ENCODE assay signal across 11 cellular contexts in genomic region chr3:142210144-142210543, GRCh38. TPM values are rescaled to one million over a fixed set of nuclear protein-coding genes. Genes with fewer than 3 reads are reported as not detected.
A peak's percentile ranks its signal among the peaks of the same experiment; 100 is the strongest.
DNase-seq lines count a peak whose midpoint lies in the region; ATAC-seq and TF ChIP-seq lines count a peak whose summit lies in the region.
"Had no signal": no experiment of that assay in that cellular context is flagged by ENCODE, and none has a peak within 500 bp of the region (broad histone marks: within the 10 kb centered on the region; RNA-seq: fewer than 3 reads in every experiment).

No MANE protein-coding gene starts in this region.

- no peaks in the 10 kb centered on the region for H3K27me3 Mint-ChIP-seq in mesothelial cell of epicardium (ENCODE audit: low read depth)
- H3K27me3 Mint-ChIP-seq: naive thymus-derived CD8-positive, alpha-beta T cell; T-cell had no signal

- peak overlapping the region; percentile 9; the same call in 1 of the 2 replicates for H3K27ac ChIP-seq in SK-N-MC
- H3K27ac ChIP-seq in ectodermal cell (ENCODE audit: insufficient read depth, low read depth, low read length, poor library complexity, severe bottlenecking), result peak overlapping the region; percentile 9
- H3K27ac ChIP-seq in thoracic aorta, result peak overlapping the region; percentile 62 to 72

- H3K4me3 ChIP-seq in SK-N-MC, result no peak overlapping the region
- H3K4me3 ChIP-seq in ectodermal cell (ENCODE audit: insufficient read depth, low read depth, low read length), result no peak overlapping the region
- H3K4me3 ChIP-seq in thoracic aorta, result peak overlapping the region; percentile 50

- H3K4me1 Mint-ChIP-seq in mesothelial cell of epicardium, result peaks cover 11% of the 10 kb centered on the region
- H3K4me1 Mint-ChIP-seq: T-cell had no signal

- WGBS in ectodermal cell, 2 experiments, result 39 to 48% methylated on average over 3 of the region's 3 CpGs

- ATAC-seq in thoracic aorta (ENCODE audit: insufficient number of reproducible peaks, low FRiP score, low read depth), result no peak
- ATAC-seq in GM21529 (IDR thresholded peaks at IDR 0.05; ENCODE audit: unreplicated experiment), result no peak
- ATAC-seq in GM21576 (IDR thresholded peaks at IDR 0.05; ENCODE audit: unreplicated experiment), result no peak
- ATAC-seq: naive thymus-derived CD8-positive, alpha-beta T cell; T-cell had no signal

- no peak overlapping the region for H3K4me3 Mint-ChIP-seq in mesothelial cell of epicardium
- H3K4me3 Mint-ChIP-seq: naive thymus-derived CD8-positive, alpha-beta T cell; T-cell had no signal

- DNase-seq in SK-N-MC (ENCODE audit: low read depth, low spot score), result no peak
- no peak for DNase-seq in mesothelial cell of epicardium (ENCODE audit: low spot score in 2 of 2, unreplicated experiment in 2 of 2)
- DNase-seq in thoracic aorta (ENCODE audit: low spot score), result no peak
- no peak for DNase-seq in stimulated activated naive CD4-positive, alpha-beta T cell (lab: John Stamatoyannopoulos, UW)
- DNase-seq in HEK293T (ENCODE audit: extremely low spot score), result no peak
- DNase-seq: naive thymus-derived CD8-positive, alpha-beta T cell; NCI-H524 treated with DMSO at 0.1 percent for 48 hours; T-cell had no signal

- H3K9me3 ChIP-seq in SK-N-MC (ENCODE audit: low read depth, low read length) (0 out of 2 replicates have a peak, but pooled peaks cover 5% of the 10 kb centered on the region), ectodermal cell (ENCODE audit: control insufficient read depth, low read length) (no peaks in the 10 kb centered on the region), thoracic aorta (no peaks in the 10 kb centered on the region)

- H3K27me3 ChIP-seq in ectodermal cell (ENCODE audit: control insufficient read depth, insufficient read depth, low read length, poor library complexity, severe bottlenecking) (no peaks in the 10 kb centered on the region), thoracic aorta (replicated peaks; ENCODE audit: insufficient read depth) (no peaks in the 10 kb centered on the region)

- H3K4me1 ChIP-seq in ectodermal cell (ENCODE audit: control insufficient read depth, insufficient read depth, low read length) (peaks cover 9% of the 10 kb centered on the region), thoracic aorta (ENCODE audit: control insufficient read depth in 1 of 2, low read depth in 2 of 2) (peaks cover 25 to 50% of the 10 kb centered on the region in 2 donors)

- peak overlapping the region; percentile 31 for H3K27ac Mint-ChIP-seq in mesothelial cell of epicardium
- H3K27ac Mint-ChIP-seq: naive thymus-derived CD8-positive, alpha-beta T cell; T-cell had no signal

- H3K9ac ChIP-seq in SK-N-MC (ENCODE audit: insufficient read length), result no peak overlapping the region

- CTCF ChIA-PET in HEK293T (lab: Yijun Ruan, JAX), result interaction anchor here (0.6 to 0.7 kb wide), 3 partner anchors 89 to 751 kb away, joined by 3 to 4 read pairs (median 3); no protein-coding TSS in a partner anchor

- POLR2A ChIA-PET in HEK293T (lab: Yijun Ruan, JAX), result no interaction called here

- peaks cover 18% of the 10 kb centered on the region for H3K9me3 Mint-ChIP-seq in mesothelial cell of epicardium

- peaks cover 46% of the 10 kb centered on the region for H3K36me3 Mint-ChIP-seq in mesothelial cell of epicardium

- TF ChIP-seq CTCF in mesothelial cell of epicardium (IDR thresholded peaks at IDR 0.05; ENCODE audit: unreplicated experiment) (no peak), thoracic aorta (IDR thresholded peaks at IDR 0.05) (no peak)

- H3K36me3 ChIP-seq in SK-N-MC (ENCODE audit: insufficient read depth, low read length) (peaks cover 50% of the 10 kb centered on the region), ectodermal cell (ENCODE audit: control insufficient read depth, insufficient read depth, low read length) (peaks cover 9% of the 10 kb centered on the region), thoracic aorta (peaks cover 5% of the 10 kb centered on the region)

TF ChIP-seq in HEK293T, 16 proteins besides CTCF, POLR2A, EP300 and RAD21:
- TF ChIP-seq LEF1 (IDR thresholded peaks at IDR 0.05; ENCODE audit: borderline replicate concordance) (no peak), FOXA1 (IDR thresholded peaks at IDR 0.05) (no peak), FOXK2 (IDR thresholded peaks at IDR 0.05) (no peak)

RNA-seq across cellular contexts. Expression of gene GK5, which starts 15.2 kb away (rescaled TPM):
- 12.1 TPM for polyA plus RNA-seq in ectodermal cell (2013, experiment 1 of 4)
- polyA plus RNA-seq in ectodermal cell (2013, experiment 2 of 4), result 15.9 TPM
- 11.2 TPM for polyA plus RNA-seq in ectodermal cell (2013, experiment 3 of 4)
- polyA plus RNA-seq in ectodermal cell (2013, experiment 4 of 4), result 17.3 TPM
- total RNA-seq in mesothelial cell of epicardium (26.8 to 30.3 TPM (median 29.0 TPM) in 3 replicates), thoracic aorta (10 to 100 TPM; 35.6 to 43.0 TPM)

Comparison
In these comparisons a context has a peak if more than half of its experiments do, and no peak if none do; other contexts are left out.
1. H3K27ac ChIP-seq: peak in every context shown above with its lines; median percentile 67 in thoracic aorta; 9 in SK-N-MC; 9 in ectodermal cell.